Comparison of ENCODE assay signal across 1 cellular context in genomic region chr5:164188733-164189148, GRCh38.
TF ChIP-seq lines count a peak whose summit lies in the region.

No MANE protein-coding gene starts in this region.

TF ChIP-seq in H1, 55 proteins besides CTCF, POLR2A, EP300 and RAD21 (continued from another document):
- TF ChIP-seq GTF2F1 (IDR thresholded peaks at IDR 0.05; ENCODE audit: borderline replicate concordance, low read depth, low read length) (no peak), CBX8 (IDR thresholded peaks at IDR 0.05; ENCODE audit: borderline replicate concordance, low read depth, low read length) (no peak), USF2 (IDR thresholded peaks at IDR 0.05; ENCODE audit: low read length) (no peak), SUZ12 (IDR thresholded peaks at IDR 0.05; ENCODE audit: low read length) (no peak), ASH2L (IDR thresholded peaks at IDR 0.05; ENCODE audit: low read length) (no peak), JUN (IDR thresholded peaks at IDR 0.05; ENCODE audit: low read depth, low read length) (no peak), RBBP5 (IDR thresholded peaks at IDR 0.05; ENCODE audit: borderline replicate concordance, low read depth, low read length) (no peak), SP4 (IDR thresholded peaks at IDR 0.05; ENCODE audit: low read length) (no peak)
